ENCODE assay signal across 17 cellular contexts in the genomic region with DNA sequence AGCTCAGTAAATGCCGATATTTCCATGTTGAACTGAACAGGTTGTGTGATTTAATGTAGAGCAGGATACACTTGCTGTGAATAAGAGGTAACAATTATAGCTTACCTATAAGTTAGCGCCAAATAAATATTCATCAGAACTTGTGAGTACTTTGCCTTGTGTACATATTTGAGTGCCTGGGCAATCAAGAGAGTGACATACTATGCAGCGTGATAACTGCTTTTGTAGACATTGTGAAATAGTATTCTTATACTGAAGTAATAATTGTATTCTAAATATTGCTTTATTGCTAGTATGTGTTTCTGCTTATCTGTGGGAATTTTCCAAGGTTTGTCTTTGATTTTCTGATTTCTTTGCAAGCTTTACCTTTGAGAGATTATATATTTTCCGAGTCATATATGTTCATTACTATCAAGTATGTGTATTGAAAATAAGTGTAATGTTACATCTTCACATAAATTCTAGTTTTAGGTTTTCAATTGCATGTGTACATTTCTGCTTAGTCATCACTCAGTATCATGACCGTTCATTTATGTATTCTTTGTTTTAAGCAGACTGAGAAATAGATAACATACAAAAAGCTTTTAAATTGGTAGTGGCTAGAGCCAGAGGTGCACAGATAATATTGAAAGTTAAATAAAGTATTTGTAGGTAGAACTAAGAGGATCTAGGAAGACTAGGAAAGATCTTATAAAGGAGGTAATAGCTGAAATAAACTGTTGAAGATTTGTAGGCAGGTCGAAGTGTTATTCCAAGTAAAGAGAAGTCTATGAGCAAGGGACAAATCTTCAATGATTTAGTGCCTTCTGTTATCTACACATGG. TPM values are rescaled to one million over a fixed set of nuclear protein-coding genes. Genes with fewer than 3 reads are reported as not detected.
DNase-seq lines count a peak whose midpoint lies in the region; ATAC-seq, FAIRE-seq and TF ChIP-seq lines count a peak whose summit lies in the region.
"Had no signal": no experiment of that assay in that cellular context is flagged by ENCODE, and none has a peak within 500 bp of the region (broad histone marks: within the 10 kb centered on the region; RNA-seq: fewer than 3 reads in every experiment).

No MANE protein-coding gene starts in this region.

- DNase-seq in DMS53 (lab: John Stamatoyannopoulos, UW) (peak; percentile 38), DMS53 treated with DMSO at 0.1 percent for 48 hours (lab: John Stamatoyannopoulos, UW; ENCODE audit: unreplicated experiment) (no peak), fibroblast of the aortic adventitia (ENCODE audit: low read depth) (peak; percentile 51), pancreas (no peak), spleen (no peak)
- no peak for DNase-seq in activated T-helper 2 cell treated with anti-CD3 and anti-CD28 coated beads, Interferon-gamma antibody, Interleukin-2, Interleukin-4, amounts not matched to agents 10 μg/mL and 5 μg/mL and 100 μg/mL, durations not matched to agents 14 hours and 24 hours and 36 hours (ENCODE audit: low spot score)
- DNase-seq: 8988T; activated T-cell treated with anti-CD3 and anti-CD28 coated beads, Interleukin-2, amount 50 U/mL, for 1 hour; aorta; CD8-positive, alpha-beta T cell; effector CD4-positive, alpha-beta T cell; left ventricle myocardium superior; NCI-H2081 treated with DMSO at 0.1 percent for 48 hours; stimulated activated CD4-positive, alpha-beta T cell treated with anti-CD3 and anti-CD28 coated beads, Interleukin-12 subunit alpha, Interleukin-12 subunit beta, amount 100 ng/mL, for 4 hours had no signal

- H3K27me3 Mint-ChIP-seq in activated T-helper 2 cell treated with anti-CD3 and anti-CD28 coated beads, Interferon-gamma antibody, Interleukin-2, Interleukin-4, amounts not matched to agents 10 μg/mL and 5 μg/mL and 100 μg/mL, durations not matched to agents 14 hours and 24 hours and 36 hours (ENCODE audit: low read depth): no peaks in the 10 kb centered on the region

- H3K36me3 ChIP-seq in pancreas (no peaks in the 10 kb centered on the region), spleen (no peaks in the 10 kb centered on the region)
- H3K36me3 ChIP-seq: thoracic aorta had no signal

- intact Hi-C loops in pancreas (cut with DNase I): no loop called here
- intact Hi-C loops in spleen (cut with DNase I; ENCODE audit: low total_unique reads): no loop called here
- intact Hi-C loops in activated T-helper 2 cell treated with anti-CD3 and anti-CD28 coated beads, Interferon-gamma antibody, Interleukin-2, Interleukin-4, amounts not matched to agents 10 μg/mL and 5 μg/mL and 100 μg/mL, durations not matched to agents 14 hours and 24 hours and 36 hours (cut with micrococcal nuclease): no loop called here

- H3K4me3 ChIP-seq in fibroblast of the aortic adventitia (ENCODE audit: low read depth, low read length): no peak overlapping the region
- no peak overlapping the region for H3K4me3 ChIP-seq in pancreas
- H3K4me3 ChIP-seq in spleen: no peak overlapping the region
- H3K4me3 ChIP-seq: thoracic aorta had no signal

- H3K27ac ChIP-seq in VCaP (peak overlapping the region; percentile 23), pancreas (no peak overlapping the region), spleen (no peak overlapping the region)
- H3K27ac ChIP-seq: thoracic aorta had no signal

- H3K36me3 Mint-ChIP-seq in activated T-helper 2 cell treated with anti-CD3 and anti-CD28 coated beads, Interferon-gamma antibody, Interleukin-2, Interleukin-4, amounts not matched to agents 10 μg/mL and 5 μg/mL and 100 μg/mL, durations not matched to agents 14 hours and 24 hours and 36 hours (ENCODE audit: low read depth): peaks cover 11% of the 10 kb centered on the region

- TF ChIP-seq POLR2A in spleen (IDR thresholded peaks at IDR 0.05): no peak

- H3K4me1 ChIP-seq in pancreas (peaks cover 14 to 19% (median 16%) of the 10 kb centered on the region in 3 donors), spleen (peaks cover 19 to 97% (median 61%) of the 10 kb centered on the region in 6 donors)

- 27 to 33% methylated on average over 6 of the region's 6 CpGs for WGBS in pancreas, 2 donors
- WGBS in spleen, 5 donors: 73 to 83% (median 77%) methylated on average over 6 of the region's 6 CpGs

- ATAC-seq in pancreas (peak; percentile 61 to 83 (median 76)), GM21390 (IDR thresholded peaks at IDR 0.05; ENCODE audit: unreplicated experiment) (no peak)
- ATAC-seq: CD8-positive, alpha-beta T cell had no signal

- FAIRE-seq in pancreas (lab: Jason Lieb, UNC): peak; percentile 29

- no peak overlapping the region for H3K4me3 Mint-ChIP-seq in activated T-helper 2 cell treated with anti-CD3 and anti-CD28 coated beads, Interferon-gamma antibody, Interleukin-2, Interleukin-4, amounts not matched to agents 10 μg/mL and 5 μg/mL and 100 μg/mL, durations not matched to agents 14 hours and 24 hours and 36 hours (ENCODE audit: low read depth)
- H3K4me3 Mint-ChIP-seq: CD8-positive, alpha-beta T cell had no signal

- H3K27ac Mint-ChIP-seq in activated T-helper 2 cell treated with anti-CD3 and anti-CD28 coated beads, Interferon-gamma antibody, Interleukin-2, Interleukin-4, amounts not matched to agents 10 μg/mL and 5 μg/mL and 100 μg/mL, durations not matched to agents 14 hours and 24 hours and 36 hours: no peak overlapping the region
- H3K27ac Mint-ChIP-seq: CD8-positive, alpha-beta T cell had no signal

- H3K27me3 ChIP-seq in pancreas (no peaks in the 10 kb centered on the region), spleen (replicated peaks in 1 of 7) (no peaks in the 10 kb centered on the region)

- no peak for TF ChIP-seq CTCF in VCaP (conservative IDR thresholded peaks at IDR 0.05)
- no peak for TF ChIP-seq CTCF in fibroblast of the aortic adventitia (IDR thresholded peaks at IDR 0.05; ENCODE audit: insufficient read depth, low read length)
- TF ChIP-seq CTCF in pancreas (IDR thresholded peaks at IDR 0.05): no peak
- TF ChIP-seq CTCF in spleen (IDR thresholded peaks at IDR 0.05 in 8 of 11, conservative IDR thresholded peaks at IDR 0.05 in 3 of 11): no peak

- no peaks in the 10 kb centered on the region for H3K9me3 Mint-ChIP-seq in activated T-helper 2 cell treated with anti-CD3 and anti-CD28 coated beads, Interferon-gamma antibody, Interleukin-2, Interleukin-4, amounts not matched to agents 10 μg/mL and 5 μg/mL and 100 μg/mL, durations not matched to agents 14 hours and 24 hours and 36 hours
- H3K9me3 Mint-ChIP-seq: CD8-positive, alpha-beta T cell had no signal

- peaks cover 25% of the 10 kb centered on the region for H3K4me1 Mint-ChIP-seq in activated T-helper 2 cell treated with anti-CD3 and anti-CD28 coated beads, Interferon-gamma antibody, Interleukin-2, Interleukin-4, amounts not matched to agents 10 μg/mL and 5 μg/mL and 100 μg/mL, durations not matched to agents 14 hours and 24 hours and 36 hours (ENCODE audit: low read depth)

- H3K9me3 ChIP-seq in pancreas: no peaks in the 10 kb centered on the region
- no peaks in the 10 kb centered on the region for H3K9me3 ChIP-seq in spleen
- H3K9me3 ChIP-seq: thoracic aorta had no signal

RNA-seq across cellular contexts. Expression of gene USP25, which starts 19.5 kb away (rescaled TPM):
- total RNA-seq in fibroblast of the aortic adventitia (ENCODE audit: low replicate concordance) (37.3 and 48.1 TPM in 2 replicates), pancreas (10 to 100 TPM; 14.0 to 24.8 (median 16.2) TPM), spleen (10 to 100 TPM; 46.0 to 62.2 (median 59.0) TPM)
- polyA plus RNA-seq in pancreas (1 to 10 TPM; 4.3 to 8.1 TPM), spleen (1 to 10 TPM; 9.3 to 9.9 (median 9.4) TPM)
- 21.7 and 25.8 TPM in 2 replicates for total RNA-seq in activated T-helper 2 cell treated with anti-CD3 and anti-CD28 coated beads, Interferon-gamma antibody, Interleukin-2, Interleukin-4, amounts not matched to agents 10 μg/mL and 5 μg/mL and 100 μg/mL, durations not matched to agents 14 hours and 24 hours and 36 hours

Comparison
In these comparisons a context has a peak if more than half of its experiments do, and no peak if none do; other contexts are left out.
1. DNase-seq: peak in DMS53 (single experiment) and fibroblast of the aortic adventitia (single experiment); none in DMS53 treated with DMSO at 0.1 percent for 48 hours (single experiment), pancreas (0 of 6), spleen (single experiment) and activated T-helper 2 cell treated with anti-CD3 and anti-CD28 coated beads, Interferon-gamma antibody, Interleukin-2, Interleukin-4, amounts not matched to agents 10 μg/mL and 5 μg/mL and 100 μg/mL, durations not matched to agents 14 hours and 24 hours and 36 hours (single experiment).